8 cellular contexts compared by ENCODE assay signal in the genomic region with DNA sequence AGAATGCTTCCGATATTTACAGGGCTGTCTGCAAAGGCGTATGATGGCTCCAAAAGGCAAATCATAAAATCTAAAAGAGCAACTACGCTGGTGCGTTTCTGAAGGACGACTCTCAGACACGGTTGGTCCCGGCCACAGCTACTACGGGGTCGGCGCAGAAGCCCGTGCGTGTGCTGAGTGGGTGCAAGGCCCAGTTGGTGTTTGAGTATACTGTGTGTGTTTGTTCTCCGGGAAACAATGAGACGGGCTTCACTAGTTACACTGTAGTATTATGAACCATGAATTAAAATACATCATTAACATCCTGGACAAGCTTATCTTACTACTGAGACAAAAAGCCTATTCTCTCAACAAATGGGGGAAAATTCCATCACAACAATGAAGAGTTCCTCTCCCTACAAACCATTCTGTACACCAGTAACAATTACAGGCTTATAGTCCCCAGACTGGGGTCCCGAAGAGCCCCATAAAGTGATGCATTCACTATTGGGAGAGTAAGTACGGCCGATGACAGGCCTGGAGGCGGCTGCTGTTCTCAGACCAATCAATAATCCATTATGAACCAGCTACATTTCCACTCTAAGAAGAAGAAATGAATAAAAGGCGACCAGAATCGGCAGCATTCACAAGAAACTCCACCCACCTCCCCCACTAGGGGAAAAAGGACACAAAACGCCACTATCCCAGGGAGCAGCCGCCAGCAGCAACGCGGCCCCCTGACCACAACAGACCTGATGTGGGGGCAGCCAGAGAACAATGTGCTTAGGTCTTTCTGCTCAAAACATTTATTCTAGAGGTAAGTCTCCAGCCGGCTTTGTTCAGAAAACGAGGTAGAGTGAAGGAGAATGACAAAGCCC. TPM values are rescaled to one million over a fixed set of nuclear protein-coding genes. Genes with fewer than 3 reads are reported as not detected.
DNase-seq lines count a peak whose midpoint lies in the region; ATAC-seq and TF ChIP-seq lines count a peak whose summit lies in the region.

No MANE protein-coding gene starts in this region.

- H3K27me3 ChIP-seq in BE2C (no peaks in the 10 kb centered on the region), cardiac muscle cell (no peaks in the 10 kb centered on the region), prostate gland (replicated peaks; ENCODE audit: insufficient read depth) (no peaks in the 10 kb centered on the region)

- WGBS in prostate gland: 24% methylated on average over 26 of the region's 26 CpGs

- peak; percentile 20 for ATAC-seq in HG02610 (IDR thresholded peaks at IDR 0.05; ENCODE audit: unreplicated experiment)
- no peak for ATAC-seq in GM19452 (IDR thresholded peaks at IDR 0.05; ENCODE audit: unreplicated experiment)
- no peak for ATAC-seq in GM18870 (IDR thresholded peaks at IDR 0.05; ENCODE audit: unreplicated experiment)

- TF ChIP-seq CTCF in BE2C (IDR thresholded peaks at IDR 0.05; ENCODE audit: low read depth, low read length) (0 out of 2 replicates have a peak, but pooled peaks have one; percentile 9), cardiac muscle cell (IDR thresholded peaks at IDR 0.05; ENCODE audit: low read depth, low read length) (no peak), prostate gland (IDR thresholded peaks at IDR 0.05) (no peak)

- no peak for TF ChIP-seq POLR2A in prostate gland (IDR thresholded peaks at IDR 0.05)

- DNase-seq in BE2C: peak; percentile 29
- DNase-seq in activated T-cell treated with anti-CD3 and anti-CD28 coated beads, Interleukin-2, amount 50 U/mL, for 48 hours: peak; percentile 15 to 17
- no peak for DNase-seq in cardiac muscle cell (ENCODE audit: low read depth in 1 of 2, low spot score in 1 of 2)
- no peak for DNase-seq in prostate gland (ENCODE audit: low spot score)
- DNase-seq in cerebellar cortex (ENCODE audit: low spot score): no peak

- H3K9me3 ChIP-seq in BE2C (no peaks in the 10 kb centered on the region), cardiac muscle cell (ENCODE audit: low read depth) (no peaks in the 10 kb centered on the region), prostate gland (no peaks in the 10 kb centered on the region)

- no peaks in the 10 kb centered on the region for H3K36me3 ChIP-seq in BE2C
- H3K36me3 ChIP-seq in cardiac muscle cell: no peaks in the 10 kb centered on the region
- H3K36me3 ChIP-seq in prostate gland: no peaks in the 10 kb centered on the region

- H3K4me1 ChIP-seq in BE2C (peaks cover 4% of the 10 kb centered on the region; the same call in 1 of the 2 replicates), cardiac muscle cell (ENCODE audit: low read depth) (peaks cover 84% of the 10 kb centered on the region), prostate gland (replicated peaks) (peaks cover 4% of the 10 kb centered on the region)

- intact Hi-C loops in prostate gland (cut with DNase I): no loop called here

- H3K27ac ChIP-seq in cardiac muscle cell (peak overlapping the region; percentile 86), prostate gland (peak overlapping the region; percentile 69 to 84)

- peak overlapping the region; percentile 55 for H3K4me3 ChIP-seq in BE2C (ENCODE audit: low read depth, low read length)
- H3K4me3 ChIP-seq in cardiac muscle cell: peak overlapping the region; percentile 26
- H3K4me3 ChIP-seq in prostate gland: peak overlapping the region; percentile 41 to 46

RNA-seq across cellular contexts. Expression of a gene that starts 43.3 kb away (rescaled TPM):
- 11.1 TPM for polyA plus RNA-seq in BE2C (2012; ENCODE audit: insufficient read depth, insufficient read length, low read depth)
- 44.7 and 78.6 TPM in 2 replicates for total RNA-seq in cardiac muscle cell
- 17.0 and 26.2 TPM in 2 replicates for polyA plus RNA-seq in cardiac muscle cell
- total RNA-seq in prostate gland: 100 to 1,000 TPM in 1 of 2 donors, 10 to 100 TPM in 1; 25.0 to 158 TPM

Comparison
In these comparisons a context has a peak if more than half of its experiments do, and no peak if none do; other contexts are left out.
1. DNase-seq: peak in BE2C (single experiment) and activated T-cell treated with anti-CD3 and anti-CD28 coated beads, Interleukin-2, amount 50 U/mL, for 48 hours (2 of 2); none in cardiac muscle cell (0 of 2), prostate gland (single experiment) and cerebellar cortex (single experiment).
2. Peak in every context shown above with its lines, with median percentiles within 50 percentile points of each other: H3K4me3 ChIP-seq.